In the genomic region with DNA sequence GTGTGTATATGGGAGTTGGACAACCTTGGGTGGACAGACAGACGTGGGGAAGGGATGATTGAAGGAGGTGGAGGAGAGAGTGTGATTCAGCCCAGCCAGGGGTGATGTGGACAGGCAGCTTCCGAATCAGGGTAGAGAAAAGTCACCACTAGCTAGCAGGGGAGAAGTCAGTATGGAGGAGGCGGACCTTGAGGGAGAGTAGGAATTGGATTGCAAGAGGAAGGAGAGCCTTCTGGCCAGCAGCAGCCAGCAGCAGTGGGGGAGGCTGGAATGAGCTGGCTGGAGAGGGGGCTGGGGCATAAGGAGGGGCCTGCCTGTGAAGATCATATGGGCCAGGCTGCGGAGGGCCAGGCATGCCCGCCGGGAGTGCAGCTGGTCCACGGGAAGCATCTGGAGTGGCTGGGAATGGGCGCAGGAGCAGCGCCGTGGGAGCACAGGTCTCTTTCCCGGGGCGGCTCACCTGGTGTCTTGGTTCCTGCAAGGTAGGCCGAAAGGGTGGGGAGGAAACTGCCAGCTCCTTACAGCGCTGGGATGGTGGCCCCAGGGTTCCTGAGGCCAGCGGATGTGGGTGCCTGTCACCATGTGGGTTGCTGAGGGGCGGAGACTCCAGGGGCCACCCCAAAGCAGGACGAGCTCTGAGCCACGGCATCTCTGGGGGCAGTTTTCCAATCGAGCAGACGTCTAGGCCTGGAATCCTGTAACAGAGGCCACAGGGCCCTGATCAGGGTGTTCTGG, we compare ENCODE assay signal across 9 cellular contexts.
A peak's percentile ranks its signal among the peaks of the same experiment; 100 is the strongest.
DNase-seq lines count a peak whose midpoint lies in the region; ATAC-seq lines count a peak whose summit lies in the region.
"Had no signal": no experiment of that assay in that cellular context is flagged by ENCODE, and none has a peak within 500 bp of the region (broad histone marks: within the 10 kb centered on the region; RNA-seq: fewer than 3 reads in every experiment).

No MANE protein-coding gene starts in this region.

- ATAC-seq in HG03108 (IDR thresholded peaks at IDR 0.05; ENCODE audit: unreplicated experiment) (no peak), GM21423 (IDR thresholded peaks at IDR 0.05; ENCODE audit: unreplicated experiment) (no peak)
- ATAC-seq: A549 had no signal

- DNase-seq in NCI-H510A treated with DMSO at 0.1 percent for 48 hours (lab: John Stamatoyannopoulos, UW): peak; percentile 20
- DNase-seq in NCI-H510A (lab: John Stamatoyannopoulos, UW): no peak
- DNase-seq in activated gamma-delta T cell treated with anti-CD3 and anti-CD28 coated beads, Interleukin-2, amount 50 U/mL, for 16 hours (ENCODE audit: low read depth): peak; percentile 60
- DNase-seq in immature natural killer cell: peak; percentile 72 to 77 (median 73)
- peak in 2 of 3 experiments; percentile 47 to 80 for DNase-seq in stimulated activated CD4-positive, alpha-beta T cell treated with anti-CD3 and anti-CD28 coated beads, TNF-alpha, amount 100 ng/mL, for 24 hours (ENCODE audit: low read depth in 3 of 3)
- no peak for DNase-seq in epidermal melanocyte (ENCODE audit: insufficient read length, low spot score)

- peak overlapping the region; percentile 98 to 100 (median 99) for H3K4me3 Mint-ChIP-seq in immature natural killer cell

- no peaks in the 10 kb centered on the region for H3K9me3 Mint-ChIP-seq in immature natural killer cell

- peak overlapping the region; percentile 80 to 99 (median 94) for H3K27ac Mint-ChIP-seq in immature natural killer cell

- H3K4me1 Mint-ChIP-seq in immature natural killer cell: peaks cover 63 to 69% of the 10 kb centered on the region in 2 donors

- no peaks in the 10 kb centered on the region for H3K36me3 Mint-ChIP-seq in immature natural killer cell

- H3K27me3 Mint-ChIP-seq in immature natural killer cell (ENCODE audit: low read depth in 3 of 3): peaks cover 7 to 10% (median 7%) of the 10 kb centered on the region in 3 donors

Comparison
In these comparisons a context has a peak if more than half of its experiments do, and no peak if none do; other contexts are left out.
1. DNase-seq: peak in NCI-H510A treated with DMSO at 0.1 percent for 48 hours (single experiment), activated gamma-delta T cell treated with anti-CD3 and anti-CD28 coated beads, Interleukin-2, amount 50 U/mL, for 16 hours (single experiment), immature natural killer cell (3 of 3) and stimulated activated CD4-positive, alpha-beta T cell treated with anti-CD3 and anti-CD28 coated beads, TNF-alpha, amount 100 ng/mL, for 24 hours (2 of 3); none in NCI-H510A (single experiment) and epidermal melanocyte (single experiment).